ENCODE assay signal across 11 cellular contexts in the genomic region with DNA sequence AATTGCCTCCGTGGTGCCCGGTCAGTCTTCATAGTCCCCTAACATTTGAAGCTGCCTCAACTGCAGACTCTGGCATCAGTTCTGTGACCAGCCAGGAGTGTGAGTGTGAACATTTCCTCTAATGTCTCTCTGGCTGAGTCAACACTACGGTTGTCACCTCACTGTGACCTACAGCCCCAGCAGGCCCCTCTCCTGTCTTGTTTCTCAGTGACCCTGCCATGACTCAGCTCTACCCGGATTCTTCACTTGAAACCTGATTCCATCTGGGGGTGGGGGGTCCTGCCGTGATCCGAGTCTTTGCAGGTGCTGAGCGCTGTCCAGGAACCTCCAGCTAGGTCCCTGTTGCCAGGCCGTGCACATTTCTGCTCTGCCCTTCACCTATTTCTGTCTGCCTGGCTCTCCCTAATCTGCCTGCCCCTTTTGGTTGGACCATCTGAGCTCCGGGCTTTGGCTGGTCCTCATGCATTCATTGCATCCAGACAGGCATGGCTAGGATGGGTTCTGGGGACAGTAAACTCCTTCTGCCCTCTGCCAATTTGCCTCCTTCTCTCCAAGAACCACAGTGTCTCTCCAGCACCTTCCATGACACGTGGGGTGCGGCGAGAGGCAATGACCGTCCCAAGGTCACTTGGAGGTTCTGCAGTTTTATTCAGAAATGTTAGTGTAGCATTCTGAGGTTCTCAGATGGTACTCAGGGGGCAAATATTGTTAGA. TPM values are rescaled to one million over a fixed set of nuclear protein-coding genes. Genes with fewer than 3 reads are reported as not detected.
DNase-seq lines count a peak whose midpoint lies in the region; ATAC-seq, FAIRE-seq and TF ChIP-seq lines count a peak whose summit lies in the region.
"Had no signal": no experiment of that assay in that cellular context is flagged by ENCODE, and none has a peak within 500 bp of the region (broad histone marks: within the 10 kb centered on the region; RNA-seq: fewer than 3 reads in every experiment).

No MANE protein-coding gene starts in this region.

- no peak for TF ChIP-seq POLR2A in GM12891 (IDR thresholded peaks at IDR 0.05; ENCODE audit: low read depth, low read length)

- peak overlapping the region; percentile 90 for H3K27ac Mint-ChIP-seq in progenitor cell of endocrine pancreas
- H3K27ac Mint-ChIP-seq: activated naive CD8-positive, alpha-beta T cell treated with anti-CD3 and anti-CD28 coated beads for 36 hours had no signal

- H3K4me3 Mint-ChIP-seq in progenitor cell of endocrine pancreas (ENCODE audit: low read depth) = peak overlapping the region; percentile 33
- H3K4me3 Mint-ChIP-seq: activated naive CD8-positive, alpha-beta T cell treated with anti-CD3 and anti-CD28 coated beads for 36 hours had no signal

- TF ChIP-seq CTCF in progenitor cell of endocrine pancreas (IDR thresholded peaks at IDR 0.05; ENCODE audit: unreplicated experiment) = no peak

- no peak for FAIRE-seq in GM19239 (lab: Jason Lieb, UNC)
- no peak for FAIRE-seq in GM12891 (lab: Jason Lieb, UNC)
- FAIRE-seq: GM12892 had no signal

- H3K36me3 Mint-ChIP-seq in progenitor cell of endocrine pancreas (ENCODE audit: insufficient read depth) = peaks cover 5% of the 10 kb centered on the region
- H3K36me3 Mint-ChIP-seq: activated naive CD8-positive, alpha-beta T cell treated with anti-CD3 and anti-CD28 coated beads for 36 hours had no signal

- H3K4me1 Mint-ChIP-seq in progenitor cell of endocrine pancreas (ENCODE audit: low read depth) = peaks cover 42% of the 10 kb centered on the region
- H3K4me1 Mint-ChIP-seq: activated naive CD8-positive, alpha-beta T cell treated with anti-CD3 and anti-CD28 coated beads for 36 hours had no signal

- H3K9me3 Mint-ChIP-seq in progenitor cell of endocrine pancreas (ENCODE audit: low read depth) = peaks cover 15% of the 10 kb centered on the region

- ATAC-seq in GM21515 (IDR thresholded peaks at IDR 0.05; ENCODE audit: unreplicated experiment) = no peak
- ATAC-seq: left lobe of liver had no signal

- peak; percentile 63 for DNase-seq in NK-92 treated with Interleukin-12 subunit alpha and Interleukin-12 subunit beta, amount 100 ng/mL, for 24 hours (lab: John Stamatoyannopoulos, UW)
- DNase-seq in NK-92 (lab: John Stamatoyannopoulos, UW; ENCODE audit: unreplicated experiment) (no peak), NCI-H146 (lab: John Stamatoyannopoulos, UW) (peak; percentile 24), glomerular visceral epithelial cell (ENCODE audit: extremely low spot score) (peak; percentile 54), progenitor cell of endocrine pancreas (ENCODE audit: low spot score, unreplicated experiment) (no peak), GM19239 (ENCODE audit: insufficient read length, low spot score) (no peak), GM12891 (ENCODE audit: insufficient read length, low spot score) (no peak)
- DNase-seq: activated naive CD8-positive, alpha-beta T cell treated with anti-CD3 and anti-CD28 coated beads for 36 hours had no signal

- peaks cover under 1% of the 10 kb centered on the region for H3K27me3 Mint-ChIP-seq in progenitor cell of endocrine pancreas

TF ChIP-seq in GM12891, 5 proteins besides CTCF, POLR2A, EP300 and RAD21:
- TF ChIP-seq POLR2AphosphoS5 (IDR thresholded peaks at IDR 0.05; ENCODE audit: low read depth, low read length) (no peak), SPI1 (IDR thresholded peaks at IDR 0.05; ENCODE audit: low read depth, low read length) (no peak), TAF1 (IDR thresholded peaks at IDR 0.05; ENCODE audit: low read depth, low read length) (no peak), POU2F2 (IDR thresholded peaks at IDR 0.05; ENCODE audit: low read depth, low read length) (no peak), PAX5 (IDR thresholded peaks at IDR 0.05; ENCODE audit: insufficient read depth, low read length, severe bottlenecking) (no peak)

RNA-seq across cellular contexts. Expression of gene STC2, which starts 24.2 kb away (rescaled TPM):
- total RNA-seq in progenitor cell of endocrine pancreas = 12.2 and 20.2 TPM in 2 replicates
- polyA plus RNA-seq in GM12891 (2012; ENCODE audit: low read depth, missing spikeins) = 12.0 TPM

Comparison
In these comparisons a context has a peak if more than half of its experiments do, and no peak if none do; other contexts are left out.
1. DNase-seq: peak in NK-92 treated with Interleukin-12 subunit alpha and Interleukin-12 subunit beta, amount 100 ng/mL, for 24 hours (single experiment), NCI-H146 (single experiment) and glomerular visceral epithelial cell (single experiment); none in NK-92 (single experiment), progenitor cell of endocrine pancreas (single experiment), GM19239 (single experiment) and GM12891 (single experiment).